23 cellular contexts compared by ENCODE assay signal in genomic region chr16:2233872-2234812, GRCh38. TPM values are rescaled to one million over a fixed set of nuclear protein-coding genes. Genes with fewer than 3 reads are reported as not detected.
DNase-seq lines count a peak whose midpoint lies in the region; ATAC-seq, FAIRE-seq and TF ChIP-seq lines count a peak whose summit lies in the region.
"Had no signal": no experiment of that assay in that cellular context is flagged by ENCODE, and none has a peak within 500 bp of the region (broad histone marks: within the 10 kb centered on the region; RNA-seq: fewer than 3 reads in every experiment).

No MANE protein-coding gene starts in this region.

- CTCF ChIA-PET in HEK293 (lab: Yijun Ruan, JAX), result no interaction called here

- ATAC-seq in HG02623 (IDR thresholded peaks at IDR 0.05; ENCODE audit: unreplicated experiment), result no peak
- ATAC-seq in GM21423 (IDR thresholded peaks at IDR 0.05; ENCODE audit: unreplicated experiment), result no peak
- ATAC-seq: natural killer cell had no signal

- FAIRE-seq in kidney (lab: Jason Lieb, UNC), result no peak
- FAIRE-seq: D721Med, keratinocyte, TTC549 had no signal

- H3K9ac ChIP-seq in kidney (ENCODE audit: low read length in 2 of 2), result no peak overlapping the region

- intact Hi-C loops in kidney (cut with DNase I), result no loop called here

- peak; percentile 96 for DNase-seq in DMS53 (lab: John Stamatoyannopoulos, UW)
- peak; percentile 56 for DNase-seq in NCI-H510A treated with DMSO at 0.1 percent for 48 hours (lab: John Stamatoyannopoulos, UW)
- peak; percentile 70 for DNase-seq in kidney
- DNase-seq in activated gamma-delta T cell (lab: John Stamatoyannopoulos, UW), result no peak
- DNase-seq: activated CD4-positive, alpha-beta T cell treated with anti-CD3 and anti-CD28 coated beads for 4 hours; activated effector memory CD4-positive, alpha-beta T cell treated with anti-CD3 and anti-CD28 coated beads, Interleukin-2, amount 50 U/mL, for 16 hours; dermis blood vessel endothelial cell; hypothalamus; Karpas-422; mammary epithelial cell; natural killer cell; NCI-H1048; NCI-H446; Right ventricle myocardium superior; sigmoid colon; stimulated activated naive CD4-positive, alpha-beta T cell treated with Interleukin-2 at 50 U/mL for 16 hours; transverse colon had no signal

- POLR2A ChIA-PET in HEK293 (lab: Yijun Ruan, JAX), result interaction anchor here (0.8 to 1.2 kb wide), 2 partner anchors 17 to 79 kb away, joined by 3 to 4 read pairs; partner anchors contain the start of genes ECI1 and TRAF7

- H3K36me3 ChIP-seq in HEK293 (ENCODE audit: control insufficient read depth in 2 of 2, insufficient read depth in 1 of 2, low read length in 2 of 2) (peaks cover 0 to 71% of the 10 kb centered on the region in 2 experiments; a peak in 1 of 3 replicates), kidney (ENCODE audit: control insufficient read depth in 1 of 2, insufficient read depth in 2 of 2, low read length in 2 of 2) (peaks cover 14 to 26% of the 10 kb centered on the region in 2 donors)

- no peak for TF ChIP-seq CTCF in HEK293 (tag by site-specific recombination; IDR thresholded peaks at IDR 0.05)
- TF ChIP-seq CTCF in kidney (IDR thresholded peaks at IDR 0.05; ENCODE audit: borderline replicate concordance, extremely low read depth, insufficient read depth), result no peak

- H3K4me3 ChIP-seq in HEK293 (ENCODE audit: low read depth, low read length) (no peak overlapping the region), kidney (ENCODE audit: low read length in 2 of 2) (no peak overlapping the region)
- H3K4me3 ChIP-seq: sigmoid colon, transverse colon had no signal

- peaks cover 4% of the 10 kb centered on the region; the same call in 1 of the 2 replicates for H3K4me1 ChIP-seq in HEK293 (ENCODE audit: control insufficient read depth, insufficient read depth, low read length)
- H3K4me1 ChIP-seq in kidney (ENCODE audit: control insufficient read depth in 1 of 2, insufficient read depth in 1 of 2, low read depth in 1 of 2, low read length in 2 of 2), result peaks cover 0 to 7% of the 10 kb centered on the region in 2 donors

- H3K27ac ChIP-seq in HEK293 (ENCODE audit: extremely low read depth, low read depth, low read length), result no peak overlapping the region
- H3K27ac ChIP-seq in kidney (ENCODE audit: low read depth in 2 of 2, low read length in 2 of 2), result no peak overlapping the region
- H3K27ac ChIP-seq: sigmoid colon, transverse colon had no signal

- no peaks in the 10 kb centered on the region for H3K9me3 ChIP-seq in HEK293 (ENCODE audit: control insufficient read depth, insufficient read depth, low read depth, low read length)
- no peaks in the 10 kb centered on the region for H3K9me3 ChIP-seq in kidney (ENCODE audit: control insufficient read depth in 1 of 2, low read length in 2 of 2)
- H3K9me3 ChIP-seq: sigmoid colon, transverse colon had no signal

TF ChIP-seq in HEK293, 187 proteins besides CTCF, POLR2A, EP300 and RAD21:
- peak; percentile 47; the same call in 1 of the 2 replicates for TF ChIP-seq ZFP69B (tag by site-specific recombination; IDR thresholded peaks at IDR 0.05)
- TF ChIP-seq ZNF707 (tag by site-specific recombination; IDR thresholded peaks at IDR 0.05), result no peak
- TF ChIP-seq ZNF660 (tag by site-specific recombination; IDR thresholded peaks at IDR 0.05), result no peak
- TF ChIP-seq, protein P1, sequence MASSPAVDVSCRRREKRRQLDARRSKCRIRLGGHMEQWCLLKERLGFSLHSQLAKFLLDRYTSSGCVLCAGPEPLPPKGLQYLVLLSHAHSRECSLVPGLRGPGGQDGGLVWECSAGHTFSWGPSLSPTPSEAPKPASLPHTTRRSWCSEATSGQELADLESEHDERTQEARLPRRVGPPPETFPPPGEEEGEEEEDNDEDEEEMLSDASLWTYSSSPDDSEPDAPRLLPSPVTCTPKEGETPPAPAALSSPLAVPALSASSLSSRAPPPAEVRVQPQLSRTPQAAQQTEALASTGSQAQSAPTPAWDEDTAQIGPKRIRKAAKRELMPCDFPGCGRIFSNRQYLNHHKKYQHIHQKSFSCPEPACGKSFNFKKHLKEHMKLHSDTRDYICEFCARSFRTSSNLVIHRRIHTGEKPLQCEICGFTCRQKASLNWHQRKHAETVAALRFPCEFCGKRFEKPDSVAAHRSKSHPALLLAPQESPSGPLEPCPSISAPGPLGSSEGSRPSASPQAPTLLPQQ (tag by site-specific recombination; IDR thresholded peaks at IDR 0.05), result peak; percentile 63; the same call in 1 of the 2 replicates
- peak; percentile 93 for TF ChIP-seq ZNF701 (tag by site-specific recombination; IDR thresholded peaks at IDR 0.05)
- TF ChIP-seq, protein P2, sequence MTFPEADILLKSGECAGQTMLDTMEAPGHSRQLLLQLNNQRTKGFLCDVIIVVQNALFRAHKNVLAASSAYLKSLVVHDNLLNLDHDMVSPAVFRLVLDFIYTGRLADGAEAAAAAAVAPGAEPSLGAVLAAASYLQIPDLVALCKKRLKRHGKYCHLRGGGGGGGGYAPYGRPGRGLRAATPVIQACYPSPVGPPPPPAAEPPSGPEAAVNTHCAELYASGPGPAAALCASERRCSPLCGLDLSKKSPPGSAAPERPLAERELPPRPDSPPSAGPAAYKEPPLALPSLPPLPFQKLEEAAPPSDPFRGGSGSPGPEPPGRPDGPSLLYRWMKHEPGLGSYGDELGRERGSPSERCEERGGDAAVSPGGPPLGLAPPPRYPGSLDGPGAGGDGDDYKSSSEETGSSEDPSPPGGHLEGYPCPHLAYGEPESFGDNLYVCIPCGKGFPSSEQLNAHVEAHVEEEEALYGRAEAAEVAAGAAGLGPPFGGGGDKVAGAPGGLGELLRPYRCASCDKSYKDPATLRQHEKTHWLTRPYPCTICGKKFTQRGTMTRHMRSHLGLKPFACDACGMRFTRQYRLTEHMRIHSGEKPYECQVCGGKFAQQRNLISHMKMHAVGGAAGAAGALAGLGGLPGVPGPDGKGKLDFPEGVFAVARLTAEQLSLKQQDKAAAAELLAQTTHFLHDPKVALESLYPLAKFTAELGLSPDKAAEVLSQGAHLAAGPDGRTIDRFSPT (tag by site-specific recombination; IDR thresholded peaks at IDR 0.05), result peak; percentile 65
- 0 out of 2 replicates have a peak, but pooled peaks have one; percentile 15 for TF ChIP-seq BCL11B (tag by site-specific recombination; IDR thresholded peaks at IDR 0.05; ENCODE audit: low read depth)

RNA-seq across cellular contexts. Expression of gene DNASE1L2, which starts 2.1 kb away (rescaled TPM):
- total RNA-seq in kidney, result 0.88 TPM
- 0.88 TPM for polyA plus RNA-seq in kidney (ENCODE audit: insufficient read depth, low read depth, low replicate concordance)

RNA-seq across cellular contexts. Expression of gene E4F1, which starts 10.8 kb away (rescaled TPM):
- 26.0 TPM for total RNA-seq in kidney
- polyA plus RNA-seq in kidney (ENCODE audit: insufficient read depth, low read depth, low replicate concordance), result 13.6 TPM

RNA-seq across cellular contexts. Expression of gene ECI1, which starts 17.2 kb away (rescaled TPM):
- 98.1 TPM for total RNA-seq in kidney
- 233 TPM for polyA plus RNA-seq in kidney (ENCODE audit: insufficient read depth, low read depth, low replicate concordance)

RNA-seq across cellular contexts. Expression of gene PGP, which starts 19.5 kb away (rescaled TPM):
- 13.5 TPM for total RNA-seq in kidney
- 21.2 TPM for polyA plus RNA-seq in kidney (ENCODE audit: insufficient read depth, low read depth, low replicate concordance)

RNA-seq across cellular contexts. Expression of gene BRICD5, which starts 23.5 kb away (rescaled TPM):
- total RNA-seq in kidney, result 7.2 TPM
- polyA plus RNA-seq in kidney (ENCODE audit: insufficient read depth, low read depth, low replicate concordance), result 8.2 TPM
